In genomic region chr5:41903892-41904799, GRCh38 we compare ENCODE assay signal across 1 cellular context.
A peak's percentile ranks its signal among the peaks of the same experiment; 100 is the strongest.
TF ChIP-seq lines count a peak whose summit lies in the region.

TSS of gene RIMOC1 (plus strand) at chr5:41904344. CDS start at chr5:41904368, 24 bp downstream.

TF ChIP-seq in HepG2, 621 proteins besides CTCF, POLR2A, EP300 and RAD21 (continued from another document and continues in another):
- peak; percentile 95 for TF ChIP-seq KDM5A (IDR thresholded peaks at IDR 0.05; ENCODE audit: borderline replicate concordance, low read length)
- TF ChIP-seq SALL1 (CRISPR knock-in tag; IDR thresholded peaks at IDR 0.05) = peak; percentile 93
- peak; percentile 94 for TF ChIP-seq ZBTB20 (CRISPR knock-in tag; IDR thresholded peaks at IDR 0.05; ENCODE audit: borderline replicate concordance, low read depth)
- TF ChIP-seq IKZF1 (IDR thresholded peaks at IDR 0.05) = no peak
- TF ChIP-seq JUND (CRISPR knock-in tag; IDR thresholded peaks at IDR 0.05) = no peak
- no peak for TF ChIP-seq TSC22D2 (CRISPR knock-in tag; IDR thresholded peaks at IDR 0.05; ENCODE audit: borderline replicate concordance)
- TF ChIP-seq TOPORS (CRISPR knock-in tag; IDR thresholded peaks at IDR 0.05) = no peak
- TF ChIP-seq ZKSCAN8 (CRISPR knock-in tag; IDR thresholded peaks at IDR 0.05; ENCODE audit: borderline replicate concordance) = no peak
- TF ChIP-seq FOXK1 (CRISPR knock-in tag; IDR thresholded peaks at IDR 0.05; ENCODE audit: borderline replicate concordance, low read depth) = peak; percentile 82
- no peak for TF ChIP-seq STAT5B (CRISPR knock-in tag; IDR thresholded peaks at IDR 0.05)
- no peak; the same call in 1 of the 2 replicates for TF ChIP-seq ZNF512 (CRISPR knock-in tag; IDR thresholded peaks at IDR 0.05)
- peak; percentile 61 for TF ChIP-seq CBX1 (IDR thresholded peaks at IDR 0.05; ENCODE audit: low read depth)
- TF ChIP-seq ZNF781 (CRISPR knock-in tag; IDR thresholded peaks at IDR 0.05; ENCODE audit: borderline replicate concordance, not compliant biosample characterization) = peak; percentile 70
- no peak for TF ChIP-seq HNRNPL (IDR thresholded peaks at IDR 0.05; ENCODE audit: low read depth, low read length)
- 0 out of 2 replicates have a peak, but pooled peaks have one; percentile 93 for TF ChIP-seq FOXO4 (CRISPR knock-in tag; conservative IDR thresholded peaks at IDR 0.05)
- TF ChIP-seq ZNF460 (CRISPR knock-in tag; IDR thresholded peaks at IDR 0.05; ENCODE audit: borderline replicate concordance) = no peak
- no peak for TF ChIP-seq PLRG1 (conservative IDR thresholded peaks at IDR 0.05)
- TF ChIP-seq, protein P1, sequence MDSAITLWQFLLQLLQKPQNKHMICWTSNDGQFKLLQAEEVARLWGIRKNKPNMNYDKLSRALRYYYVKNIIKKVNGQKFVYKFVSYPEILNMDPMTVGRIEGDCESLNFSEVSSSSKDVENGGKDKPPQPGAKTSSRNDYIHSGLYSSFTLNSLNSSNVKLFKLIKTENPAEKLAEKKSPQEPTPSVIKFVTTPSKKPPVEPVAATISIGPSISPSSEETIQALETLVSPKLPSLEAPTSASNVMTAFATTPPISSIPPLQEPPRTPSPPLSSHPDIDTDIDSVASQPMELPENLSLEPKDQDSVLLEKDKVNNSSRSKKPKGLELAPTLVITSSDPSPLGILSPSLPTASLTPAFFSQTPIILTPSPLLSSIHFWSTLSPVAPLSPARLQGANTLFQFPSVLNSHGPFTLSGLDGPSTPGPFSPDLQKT (CRISPR knock-in tag; IDR thresholded peaks at IDR 0.05; ENCODE audit: borderline replicate concordance) = no peak
- TF ChIP-seq TMF1 (CRISPR knock-in tag; IDR thresholded peaks at IDR 0.05; ENCODE audit: low read depth) = peak; percentile 67; the same call in 1 of the 2 replicates
- TF ChIP-seq REL (CRISPR knock-in tag; conservative IDR thresholded peaks at IDR 0.05) = no peak
- peak; percentile 81; the same call in 1 of the 2 replicates for TF ChIP-seq ISX (CRISPR knock-in tag; conservative IDR thresholded peaks at IDR 0.05)
- no peak for TF ChIP-seq KLF9 (CRISPR knock-in tag; IDR thresholded peaks at IDR 0.05; ENCODE audit: low read depth)
- TF ChIP-seq ZBTB33 (CRISPR knock-in tag; IDR thresholded peaks at IDR 0.05) = peak; percentile 16; the same call in 1 of the 2 replicates
- peak; percentile 45 for TF ChIP-seq TEAD3 (CRISPR knock-in tag; optimal IDR thresholded peaks at IDR 0.05; ENCODE audit: borderline replicate concordance)
- TF ChIP-seq SOX13 (IDR thresholded peaks at IDR 0.05) = peak; percentile 15; the same call in 1 of the 2 replicates
- peak in 1 of 2 experiments; percentile 57; a peak in 1 of 4 replicates for TF ChIP-seq SOX13 (CRISPR knock-in tag; conservative IDR thresholded peaks at IDR 0.05 in 1 of 2, IDR thresholded peaks at IDR 0.05 in 1 of 2)
- 0 out of 2 replicates have a peak, but pooled peaks have one; percentile 34 for TF ChIP-seq MTF1 (CRISPR knock-in tag; IDR thresholded peaks at IDR 0.05)
- TF ChIP-seq ZNF30 (CRISPR knock-in tag; IDR thresholded peaks at IDR 0.05) = no peak
- TF ChIP-seq KAT2B (IDR thresholded peaks at IDR 0.05; ENCODE audit: borderline replicate concordance, low read depth, low read length) = no peak
- no peak for TF ChIP-seq EHMT2 (IDR thresholded peaks at IDR 0.05; ENCODE audit: borderline replicate concordance, low read depth, low read length)
- no peak; the same call in 1 of the 2 replicates for TF ChIP-seq ZC3H4 (CRISPR knock-in tag; IDR thresholded peaks at IDR 0.05; ENCODE audit: borderline replicate concordance)
- TF ChIP-seq JUN (CRISPR knock-in tag; IDR thresholded peaks at IDR 0.05) = no peak
- TF ChIP-seq ZNF737 (CRISPR knock-in tag; IDR thresholded peaks at IDR 0.05; ENCODE audit: borderline replicate concordance) = no peak
- TF ChIP-seq U2AF2 (IDR thresholded peaks at IDR 0.05; ENCODE audit: low read depth, low read length) = no peak
- no peak for TF ChIP-seq ZC3H13 (CRISPR knock-in tag; IDR thresholded peaks at IDR 0.05)
- peak; percentile 93 for TF ChIP-seq GTF2F1 (IDR thresholded peaks at IDR 0.05; ENCODE audit: low read length)
- peak; percentile 43 for TF ChIP-seq ATF2 (CRISPR knock-in tag; IDR thresholded peaks at IDR 0.05)
- no peak for TF ChIP-seq ZNF570 (CRISPR knock-in tag; IDR thresholded peaks at IDR 0.05; ENCODE audit: borderline replicate concordance)
- TF ChIP-seq CERS6 (CRISPR knock-in tag; IDR thresholded peaks at IDR 0.05) = no peak
- TF ChIP-seq ZNF614 (CRISPR knock-in tag; IDR thresholded peaks at IDR 0.05; ENCODE audit: borderline replicate concordance) = no peak
- TF ChIP-seq ZNF496 (CRISPR knock-in tag; IDR thresholded peaks at IDR 0.05; ENCODE audit: insufficient replicate concordance) = no peak
- no peak; the same call in 1 of the 2 replicates for TF ChIP-seq ZNF33A (CRISPR knock-in tag; IDR thresholded peaks at IDR 0.05; ENCODE audit: borderline replicate concordance)
- TF ChIP-seq, protein P2, sequence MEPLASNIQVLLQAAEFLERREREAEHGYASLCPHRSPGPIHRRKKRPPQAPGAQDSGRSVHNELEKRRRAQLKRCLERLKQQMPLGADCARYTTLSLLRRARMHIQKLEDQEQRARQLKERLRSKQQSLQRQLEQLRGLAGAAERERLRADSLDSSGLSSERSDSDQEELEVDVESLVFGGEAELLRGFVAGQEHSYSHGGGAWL (CRISPR knock-in tag; IDR thresholded peaks at IDR 0.05) = peak; percentile 76
- TF ChIP-seq ZMAT3 (CRISPR knock-in tag; conservative IDR thresholded peaks at IDR 0.05) = no peak; the same call in 1 of the 2 replicates
- no peak for TF ChIP-seq ZNF589 (CRISPR knock-in tag; conservative IDR thresholded peaks at IDR 0.05)
- no peak for TF ChIP-seq PRPF4 (IDR thresholded peaks at IDR 0.05; ENCODE audit: low read depth, low read length, poor library complexity, severe bottlenecking)
- TF ChIP-seq, protein P3, sequence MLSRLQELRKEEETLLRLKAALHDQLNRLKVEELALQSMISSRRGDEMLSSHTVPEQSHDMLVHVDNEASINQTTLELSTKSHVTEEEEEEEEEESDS (CRISPR knock-in tag; IDR thresholded peaks at IDR 0.05; ENCODE audit: borderline replicate concordance) = no peak
- no peak for TF ChIP-seq ZNF432 (CRISPR knock-in tag; IDR thresholded peaks at IDR 0.05; ENCODE audit: borderline replicate concordance)
- no peak for TF ChIP-seq CEBPB (IDR thresholded peaks at IDR 0.05; ENCODE audit: borderline replicate concordance, low read depth, low read length)
- no peak for TF ChIP-seq ZNF3 (CRISPR knock-in tag; IDR thresholded peaks at IDR 0.05)
- TF ChIP-seq MIER3 (CRISPR knock-in tag; IDR thresholded peaks at IDR 0.05; ENCODE audit: borderline replicate concordance) = no peak; the same call in 1 of the 2 replicates
- no peak for TF ChIP-seq ZSCAN9 (CRISPR knock-in tag; IDR thresholded peaks at IDR 0.05; ENCODE audit: borderline replicate concordance)
- peak; percentile 26 for TF ChIP-seq RBM39 (IDR thresholded peaks at IDR 0.05; ENCODE audit: low read depth, low read length, poor library complexity, severe bottlenecking)
- no peak for TF ChIP-seq JARID2 (CRISPR knock-in tag; IDR thresholded peaks at IDR 0.05; ENCODE audit: insufficient replicate concordance)
- TF ChIP-seq ERF (CRISPR knock-in tag; IDR thresholded peaks at IDR 0.05) = peak; percentile 82
- TF ChIP-seq SIX4 (CRISPR knock-in tag; IDR thresholded peaks at IDR 0.05) = no peak
- TF ChIP-seq ZNF792 (CRISPR knock-in tag; IDR thresholded peaks at IDR 0.05) = 0 out of 2 replicates have a peak, but pooled peaks have one; percentile 14
- TF ChIP-seq ZNF788 (CRISPR knock-in tag; IDR thresholded peaks at IDR 0.05; ENCODE audit: borderline replicate concordance) = peak; percentile 86; the same call in 1 of the 2 replicates
- TF ChIP-seq, protein P4, sequence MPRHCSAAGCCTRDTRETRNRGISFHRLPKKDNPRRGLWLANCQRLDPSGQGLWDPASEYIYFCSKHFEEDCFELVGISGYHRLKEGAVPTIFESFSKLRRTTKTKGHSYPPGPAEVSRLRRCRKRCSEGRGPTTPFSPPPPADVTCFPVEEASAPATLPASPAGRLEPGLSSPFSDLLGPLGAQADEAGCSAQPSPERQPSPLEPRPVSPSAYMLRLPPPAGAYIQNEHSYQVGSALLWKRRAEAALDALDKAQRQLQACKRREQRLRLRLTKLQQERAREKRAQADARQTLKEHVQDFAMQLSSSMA (CRISPR knock-in tag; IDR thresholded peaks at IDR 0.05) = peak; percentile 49; the same call in 1 of the 2 replicates
- peak; percentile 86; the same call in 1 of the 2 replicates for TF ChIP-seq NFKB2 (CRISPR knock-in tag; IDR thresholded peaks at IDR 0.05; ENCODE audit: borderline replicate concordance)
- peak; percentile 62; the same call in 1 of the 2 replicates for TF ChIP-seq CBFB (CRISPR knock-in tag; IDR thresholded peaks at IDR 0.05)
- no peak for TF ChIP-seq NFE2 (CRISPR knock-in tag; IDR thresholded peaks at IDR 0.05)
- TF ChIP-seq ARID2 (CRISPR knock-in tag; IDR thresholded peaks at IDR 0.05; ENCODE audit: borderline replicate concordance) = no peak
- TF ChIP-seq TRIM24 (CRISPR knock-in tag; IDR thresholded peaks at IDR 0.05) = no peak
- TF ChIP-seq, protein P5, sequence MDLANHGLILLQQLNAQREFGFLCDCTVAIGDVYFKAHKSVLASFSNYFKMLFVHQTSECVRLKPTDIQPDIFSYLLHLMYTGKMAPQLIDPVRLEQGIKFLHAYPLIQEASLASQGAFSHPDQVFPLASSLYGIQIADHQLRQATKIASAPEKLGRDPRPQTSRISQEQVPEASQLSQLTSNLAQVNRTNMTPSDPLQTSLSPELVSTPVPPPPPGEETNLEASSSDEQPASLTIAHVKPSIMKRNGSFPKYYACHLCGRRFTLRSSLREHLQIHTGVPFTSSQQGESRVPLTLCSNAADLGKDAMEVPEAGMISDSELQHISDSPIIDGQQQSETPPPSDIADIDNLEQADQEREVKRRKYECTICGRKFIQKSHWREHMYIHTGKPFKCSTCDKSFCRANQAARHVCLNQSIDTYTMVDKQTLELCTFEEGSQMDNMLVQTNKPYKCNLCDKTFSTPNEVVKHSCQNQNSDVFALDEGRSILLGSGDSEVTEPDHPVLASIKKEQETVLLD (CRISPR knock-in tag; IDR thresholded peaks at IDR 0.05; ENCODE audit: low read depth) = no peak; the same call in 1 of the 2 replicates
- TF ChIP-seq KDM3A (CRISPR knock-in tag; IDR thresholded peaks at IDR 0.05; ENCODE audit: low read depth) = peak; percentile 77; the same call in 1 of the 2 replicates
- TF ChIP-seq DPF2 (CRISPR knock-in tag; IDR thresholded peaks at IDR 0.05; ENCODE audit: borderline replicate concordance, low read depth) = no peak
- no peak for TF ChIP-seq HOXA7 (CRISPR knock-in tag; IDR thresholded peaks at IDR 0.05)
